Comparison of ENCODE assay signal across 1 cellular context in genomic region chr5:67154518-67155206, GRCh38.
TF ChIP-seq lines count a peak whose summit lies in the region.

No MANE protein-coding gene starts in this region.

TF ChIP-seq in WTC11, 78 proteins besides CTCF, POLR2A, EP300 and RAD21 (continued from another document):
- TF ChIP-seq, protein P1, sequence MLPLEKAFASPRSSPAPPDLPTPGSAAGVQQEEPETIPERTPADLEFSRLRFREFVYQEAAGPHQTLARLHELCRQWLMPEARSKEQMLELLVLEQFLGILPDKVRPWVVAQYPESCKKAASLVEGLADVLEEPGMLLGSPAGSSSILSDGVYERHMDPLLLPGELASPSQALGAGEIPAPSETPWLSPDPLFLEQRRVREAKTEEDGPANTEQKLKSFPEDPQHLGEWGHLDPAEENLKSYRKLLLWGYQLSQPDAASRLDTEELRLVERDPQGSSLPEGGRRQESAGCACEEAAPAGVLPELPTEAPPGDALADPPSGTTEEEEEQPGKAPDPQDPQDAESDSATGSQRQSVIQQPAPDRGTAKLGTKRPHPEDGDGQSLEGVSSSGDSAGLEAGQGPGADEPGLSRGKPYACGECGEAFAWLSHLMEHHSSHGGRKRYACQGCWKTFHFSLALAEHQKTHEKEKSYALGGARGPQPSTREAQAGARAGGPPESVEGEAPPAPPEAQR (CRISPR knock-in tag; IDR thresholded peaks at IDR 0.05), result no peak
- TF ChIP-seq NFATC4 (CRISPR knock-in tag; IDR thresholded peaks at IDR 0.05) (no peak), SP1 (CRISPR knock-in tag; conservative IDR thresholded peaks at IDR 0.05) (no peak), ZNF425 (CRISPR knock-in tag; conservative IDR thresholded peaks at IDR 0.05) (no peak), ZNF232 (CRISPR knock-in tag; IDR thresholded peaks at IDR 0.05) (no peak), MAX (CRISPR knock-in tag; IDR thresholded peaks at IDR 0.05) (no peak), ZNF263 (CRISPR knock-in tag; IDR thresholded peaks at IDR 0.05; ENCODE audit: low read depth) (no peak), ESRRA (CRISPR knock-in tag; IDR thresholded peaks at IDR 0.05; ENCODE audit: borderline replicate concordance) (no peak), MYBL2 (CRISPR knock-in tag; IDR thresholded peaks at IDR 0.05) (no peak)
